Comparison of ENCODE assay signal across 21 cellular contexts in genomic region chr5:421287-421880, GRCh38.
"Had no signal": no experiment of that assay in that cellular context is flagged by ENCODE, and none has a peak within 500 bp of the region (broad histone marks: within the 10 kb centered on the region; RNA-seq: fewer than 3 reads in every experiment).

No MANE protein-coding gene starts in this region.

- H3K4me3 Mint-ChIP-seq: activated CD8-positive, alpha-beta memory T cell treated with anti-CD3 and anti-CD28 coated beads, Interleukin-2, amount 10 ng/mL, durations not matched to agents 7 days and 5 days; activated naive CD8-positive, alpha-beta T cell treated with anti-CD3 and anti-CD28 coated beads for 36 hours; activated T-cell treated with anti-CD3 and anti-CD28 coated beads, Interleukin-2, amount 50 U/mL, for 4 hours; brain; central memory CD8-positive, alpha-beta T cell; neural crest cell; T-cell had no signal

- H3K4me3 ChIP-seq: lung, transverse colon had no signal

- H3K36me3 ChIP-seq: transverse colon had no signal

- H3K27me3 ChIP-seq: transverse colon had no signal

- H3K9me3 Mint-ChIP-seq: activated naive CD8-positive, alpha-beta T cell treated with anti-CD3 and anti-CD28 coated beads for 36 hours; activated T-cell treated with anti-CD3 and anti-CD28 coated beads, Interleukin-2, amount 50 U/mL, for 4 hours; brain; central memory CD8-positive, alpha-beta T cell; T-cell had no signal

- DNase-seq: activated CD4-positive, alpha-beta T cell treated with anti-CD3 and anti-CD28 coated beads, Interleukin-2, amount 50 U/mL, for 48 hours; activated CD8-positive, alpha-beta memory T cell treated with anti-CD3 and anti-CD28 coated beads, Interleukin-2, amount 10 ng/mL, durations not matched to agents 7 days and 5 days; activated gamma-delta T cell; activated naive CD8-positive, alpha-beta T cell treated with anti-CD3 and anti-CD28 coated beads for 36 hours; activated T-cell treated with anti-CD3 and anti-CD28 coated beads, Interleukin-2, amount 50 U/mL, for 4 hours; amygdala; effector memory CD4-positive, alpha-beta T cell; foreskin melanocyte; retina; stimulated activated CD4-positive, alpha-beta T cell treated with anti-CD3 and anti-CD28 coated beads, Interleukin-2, amount 100 ng/mL, for 48 hours; stimulated activated naive B cell treated with anti-CD40 and anti-IgM and Interleukin-4, amounts not matched to agents 10 μg/mL and 1 μg/mL and 100 μg/mL, for 72 hours; T-cell; T-helper 9 cell; transverse colon had no signal

- ATAC-seq: activated CD8-positive, alpha-beta memory T cell treated with anti-CD3 and anti-CD28 coated beads, Interleukin-2, amount 10 ng/mL, durations not matched to agents 7 days and 5 days; activated T-cell treated with anti-CD3 and anti-CD28 coated beads, Interleukin-2, amount 50 U/mL, for 4 hours; left cardiac atrium; stimulated activated naive B cell treated with anti-CD40 and anti-IgM and Interleukin-4, amounts not matched to agents 10 μg/mL and 1 μg/mL and 100 μg/mL, for 72 hours; T-cell had no signal

- H3K9me3 ChIP-seq: transverse colon had no signal

- H3K4me1 ChIP-seq: parathyroid adenoma, transverse colon had no signal

- H3K36me3 Mint-ChIP-seq: brain, T-cell had no signal

- H3K27ac ChIP-seq: epithelial cell of prostate, parathyroid adenoma, transverse colon had no signal

- H3K27ac Mint-ChIP-seq: activated CD8-positive, alpha-beta memory T cell treated with anti-CD3 and anti-CD28 coated beads, Interleukin-2, amount 10 ng/mL, durations not matched to agents 7 days and 5 days; T-cell had no signal

- H3K27me3 Mint-ChIP-seq: activated CD8-positive, alpha-beta memory T cell treated with anti-CD3 and anti-CD28 coated beads, Interleukin-2, amount 10 ng/mL, durations not matched to agents 7 days and 5 days; activated naive CD8-positive, alpha-beta T cell treated with anti-CD3 and anti-CD28 coated beads for 36 hours; central memory CD8-positive, alpha-beta T cell had no signal

- H3K4me1 Mint-ChIP-seq: central memory CD8-positive, alpha-beta T cell; T-cell had no signal
